ENCODE assay signal across 8 cellular contexts in genomic region chr2:113325161-113325731, GRCh38. TPM values are rescaled to one million over a fixed set of nuclear protein-coding genes. Genes with fewer than 3 reads are reported as not detected.
DNase-seq lines count a peak whose midpoint lies in the region; ATAC-seq and TF ChIP-seq lines count a peak whose summit lies in the region.
"Not testable (repeated sequence)": the region's sequence is repeated elsewhere in the genome, so short reads cannot be mapped to it uniquely, and the experiment has no call there.

No MANE protein-coding gene starts in this region.

- not testable (repeated sequence) for ATAC-seq in activated CD8-positive, alpha-beta T cell treated with anti-CD3 and anti-CD28 coated beads for 36 hours
- ATAC-seq in heart right ventricle: peak in 2 of 8 donors; percentile 14 to 18

- H3K9me3 Mint-ChIP-seq in activated CD8-positive, alpha-beta T cell treated with anti-CD3 and anti-CD28 coated beads for 36 hours: not testable (repeated sequence)

- H3K4me3 ChIP-seq in HAP-1 (peak overlapping the region; percentile 17), OCI-LY3 (ENCODE audit: low read length) (peak overlapping the region; percentile 83), coronary artery (peak overlapping the region; percentile 68), heart right ventricle (peak overlapping the region; percentile 10 to 51 (median 42)), mesodermal cell (ENCODE audit: extremely low read depth, insufficient read depth, low read length, poor library complexity, severe bottlenecking) (peak overlapping the region; percentile 40), skeletal muscle cell (ENCODE audit: low read depth, low read length) (peak overlapping the region; percentile 43)

- peak overlapping the region; percentile 90 for H3K4me2 ChIP-seq in OCI-LY3 (ENCODE audit: low read length)

- in situ Hi-C loops in ACHN (cut with HindIII; ENCODE audit: low pct_ligation_motif_present, low pct_unique_long_range_greater_than_20kb, low sequenced_read_pairs); HAP-1 (cut with MboI; ENCODE audit: low sequenced_read_pairs): not testable (repeated sequence)

- peak overlapping the region; percentile 88 for H2AFZ ChIP-seq in OCI-LY3 (ENCODE audit: low read depth, low read length)

- not testable (repeated sequence) for H3K27me3 ChIP-seq in HAP-1 (ENCODE audit: low read depth); OCI-LY3 (ENCODE audit: low read depth, low read length); heart right ventricle

- not testable (repeated sequence) for H3K79me2 ChIP-seq in OCI-LY3 (ENCODE audit: low read length)

- H3K36me3 ChIP-seq in HAP-1 (replicated peaks); OCI-LY3 (replicated peaks; ENCODE audit: low read depth, low read length); heart right ventricle; mesodermal cell (ENCODE audit: control insufficient read depth, insufficient read depth, low read length): not testable (repeated sequence)

- DNase-seq in ACHN: peak; percentile 31
- peak in 1 of 2 experiments; percentile 32 for DNase-seq in HAP-1 (ENCODE audit: low spot score in 2 of 2)
- not testable (repeated sequence) for DNase-seq in activated CD8-positive, alpha-beta T cell treated with anti-CD3 and anti-CD28 coated beads for 36 hours; coronary artery (ENCODE audit: low spot score); heart right ventricle; skeletal muscle cell (ENCODE audit: low read depth)

- H3K9me3 ChIP-seq in HAP-1; OCI-LY3 (ENCODE audit: insufficient read depth, low read length); heart right ventricle; mesodermal cell (ENCODE audit: control insufficient read depth, low read length): not testable (repeated sequence)

- not testable (repeated sequence) for H3K4me1 ChIP-seq in HAP-1; OCI-LY3 (ENCODE audit: low read length); mesodermal cell (ENCODE audit: control insufficient read depth, insufficient read depth, low read length, poor library complexity, severe bottlenecking)
- peaks cover 0 to 12% (median 6%) of the 10 kb centered on the region in 9 donors for H3K4me1 ChIP-seq in heart right ventricle

- peak overlapping the region; percentile 74 for H3K9ac ChIP-seq in OCI-LY3 (ENCODE audit: low read length)

- H3K4me3 Mint-ChIP-seq in activated CD8-positive, alpha-beta T cell treated with anti-CD3 and anti-CD28 coated beads for 36 hours: peak overlapping the region; percentile 65

- intact Hi-C loops in activated CD8-positive, alpha-beta T cell treated with anti-CD3 and anti-CD28 coated beads for 36 hours (cut with micrococcal nuclease); heart right ventricle (cut with DNase I): not testable (repeated sequence)

- not testable (repeated sequence) for H3K36me3 Mint-ChIP-seq in activated CD8-positive, alpha-beta T cell treated with anti-CD3 and anti-CD28 coated beads for 36 hours (ENCODE audit: low read depth)

- peaks cover 19% of the 10 kb centered on the region for H3K4me1 Mint-ChIP-seq in activated CD8-positive, alpha-beta T cell treated with anti-CD3 and anti-CD28 coated beads for 36 hours (ENCODE audit: low read depth)

- POLR2A ChIA-PET in activated CD8-positive, alpha-beta T cell treated with anti-CD3 and anti-CD28 coated beads for 36 hours (lab: Charles Lee): not testable (repeated sequence)

- 11 to 13% methylated on average over 14 of the region's 14 CpGs for WGBS in heart right ventricle, 2 donors
- WGBS in mesodermal cell (ENCODE audit: insufficient coverage in 2 of 2), 2 experiments: 13 to 25% methylated on average over 1 to 3 of the region's 14 CpGs

- not testable (repeated sequence) for H4K20me1 ChIP-seq in OCI-LY3 (ENCODE audit: insufficient read depth, low read length)

- CTCF ChIA-PET in activated CD8-positive, alpha-beta T cell treated with anti-CD3 and anti-CD28 coated beads for 36 hours (lab: Charles Lee): not testable (repeated sequence)

- H3K27ac ChIP-seq in OCI-LY3 (ENCODE audit: low read length): not testable (repeated sequence)
- H3K27ac ChIP-seq in coronary artery (peak overlapping the region in 1 of 2 donors; percentile 60), heart right ventricle (peak overlapping the region in 5 of 10 donors; percentile 15 to 50 (median 26)), mesodermal cell (ENCODE audit: low read depth, low read length, severe bottlenecking) (peak overlapping the region; percentile 49)

- not testable (repeated sequence) for H3K27ac Mint-ChIP-seq in activated CD8-positive, alpha-beta T cell treated with anti-CD3 and anti-CD28 coated beads for 36 hours

- not testable (repeated sequence) for H3K27me3 Mint-ChIP-seq in activated CD8-positive, alpha-beta T cell treated with anti-CD3 and anti-CD28 coated beads for 36 hours

- TF ChIP-seq CTCF in OCI-LY3 (IDR thresholded peaks at IDR 0.05; ENCODE audit: low read depth, low read length); activated CD8-positive, alpha-beta T cell treated with anti-CD3 and anti-CD28 coated beads for 36 hours (IDR thresholded peaks at IDR 0.05); coronary artery (IDR thresholded peaks at IDR 0.05); heart right ventricle (IDR thresholded peaks at IDR 0.05): not testable (repeated sequence)

RNA-seq across cellular contexts. Expression of gene PAX8, which starts 46.5 kb away (rescaled TPM):
- under 1 TPM; 0.43 to 0.63 TPM for total RNA-seq in activated CD8-positive, alpha-beta T cell treated with anti-CD3 and anti-CD28 coated beads for 36 hours
- 1 to 10 TPM in 1 of 10 donors, under 1 TPM in 7, not detected in 2; 0.08 to 2.0 (median 0.41) TPM for total RNA-seq in heart right ventricle
- polyA plus RNA-seq in heart right ventricle: under 1 TPM in 1 of 2 donors, not detected in 1; 0.35 TPM
- 3.7 TPM for polyA plus RNA-seq in mesodermal cell (2013, experiment 1 of 2)
- 2.3 TPM for polyA plus RNA-seq in mesodermal cell (2013, experiment 2 of 2)

Comparison
In these comparisons a context has a peak if more than half of its experiments do, and no peak if none do; other contexts are left out.
1. H3K4me3 ChIP-seq: peak in every context shown above with its lines; median percentile 83 in OCI-LY3; 68 in coronary artery; 43 in skeletal muscle cell; 42 in heart right ventricle; 40 in mesodermal cell; 17 in HAP-1.